1 cellular context compared by ENCODE assay signal in genomic region chr9:37801959-37802711, GRCh38.
TF ChIP-seq lines count a peak whose summit lies in the region.

No MANE protein-coding gene starts in this region.

TF ChIP-seq in endothelial cell of umbilical vein, 7 proteins besides CTCF, POLR2A, EP300 and RAD21:
- TF ChIP-seq POLR2AphosphoS5 (IDR thresholded peaks at IDR 0.05; ENCODE audit: insufficient read depth, low read depth, low read length) (no peak), FOS (IDR thresholded peaks at IDR 0.05; ENCODE audit: borderline replicate concordance, insufficient read depth, low read length) (no peak), MYC (IDR thresholded peaks at IDR 0.05; ENCODE audit: low read depth, low read length) (no peak), GATA2 (IDR thresholded peaks at IDR 0.05; ENCODE audit: insufficient read depth, insufficient read length, low read depth, low read length) (no peak), EZH2 (IDR thresholded peaks at IDR 0.05; ENCODE audit: borderline replicate concordance, low read depth, low read length, severe bottlenecking) (no peak), MAX (IDR thresholded peaks at IDR 0.05; ENCODE audit: insufficient read depth, insufficient read length) (no peak), JUN (IDR thresholded peaks at IDR 0.05; ENCODE audit: borderline replicate concordance, insufficient read depth, insufficient read length, low read depth) (no peak)
